In the genomic region with DNA sequence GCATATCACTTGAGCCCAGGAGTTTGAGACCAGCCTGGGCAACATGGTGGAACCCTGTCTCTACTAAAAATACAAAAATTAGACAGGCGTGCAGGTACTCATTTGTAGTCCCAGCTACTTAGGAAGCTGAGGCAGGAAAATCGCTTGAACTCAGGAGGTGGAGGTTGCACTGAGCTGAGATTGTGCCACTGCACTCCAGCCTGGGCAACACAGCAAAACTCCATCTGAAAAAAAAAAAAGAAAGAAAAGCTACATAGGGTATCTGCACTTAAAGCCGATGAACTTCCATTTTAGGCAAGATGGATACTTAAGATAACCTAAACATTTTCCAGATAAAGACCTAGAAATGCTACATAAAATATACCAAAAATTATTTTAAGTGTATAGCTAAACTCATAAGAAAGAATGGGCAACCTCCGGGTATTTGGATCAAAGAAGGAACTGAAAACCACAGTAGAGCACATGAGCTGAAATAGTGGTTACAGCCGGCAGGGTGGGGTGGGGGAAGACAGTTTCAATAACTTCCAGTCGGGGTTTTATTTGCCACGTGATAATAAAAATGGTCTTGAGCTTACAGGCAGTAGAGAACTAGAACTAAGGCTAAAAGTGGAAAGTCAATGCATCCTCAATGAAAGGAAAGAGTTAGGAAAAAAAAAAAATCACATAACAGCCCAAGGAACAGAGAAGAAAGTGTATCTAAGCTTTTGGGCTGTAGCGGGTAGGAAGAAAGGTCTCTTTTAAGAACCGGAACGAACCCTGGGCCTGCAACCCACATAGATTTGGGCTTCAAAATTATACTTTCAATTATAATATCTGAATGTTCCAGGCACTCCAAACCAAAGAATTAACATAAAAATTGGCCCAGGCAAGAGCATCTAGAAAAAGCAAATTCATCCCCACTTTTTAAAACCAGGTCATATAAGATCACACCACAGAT, we compare ENCODE assay signal across 9 cellular contexts. TPM values are rescaled to one million over a fixed set of nuclear protein-coding genes. Genes with fewer than 3 reads are reported as not detected.
DNase-seq lines count a peak whose midpoint lies in the region; ATAC-seq and TF ChIP-seq lines count a peak whose summit lies in the region.
"Had no signal": no experiment of that assay in that cellular context is flagged by ENCODE, and none has a peak within 500 bp of the region (broad histone marks: within the 10 kb centered on the region; RNA-seq: fewer than 3 reads in every experiment).

No MANE protein-coding gene starts in this region.

- H3K4me3 Mint-ChIP-seq in Caco-2 (ENCODE audit: unreplicated experiment) (no peak overlapping the region), progenitor cell of endocrine pancreas (ENCODE audit: low read depth) (no peak overlapping the region)

- TF ChIP-seq CTCF in spleen (IDR thresholded peaks at IDR 0.05 in 8 of 11, conservative IDR thresholded peaks at IDR 0.05 in 3 of 11) (peak in 3 of 11 experiments; percentile 11 to 30 (median 21)), Caco-2 (IDR thresholded peaks at IDR 0.05; ENCODE audit: insufficient read depth in 1 of 2, low read depth in 1 of 2, low read length in 1 of 2, severe bottlenecking in 1 of 2, unreplicated experiment in 1 of 2) (no peak), progenitor cell of endocrine pancreas (IDR thresholded peaks at IDR 0.05; ENCODE audit: unreplicated experiment) (no peak)

- no peak for TF ChIP-seq POLR2A in spleen (IDR thresholded peaks at IDR 0.05)

- H3K4me3 ChIP-seq in spleen (no peak overlapping the region), Caco-2 (ENCODE audit: low read depth, low read length) (no peak overlapping the region)
- H3K4me3 ChIP-seq: upper lobe of left lung had no signal

- peaks cover 0 to 30% (median 4%) of the 10 kb centered on the region in 6 donors for H3K36me3 ChIP-seq in spleen
- H3K36me3 ChIP-seq in Caco-2 (ENCODE audit: control insufficient read depth, insufficient read depth, low read length), result no peaks in the 10 kb centered on the region; the same call in 1 of the 2 replicates
- H3K36me3 ChIP-seq: upper lobe of left lung had no signal

- no peaks in the 10 kb centered on the region for H3K27me3 Mint-ChIP-seq in Caco-2 (ENCODE audit: insufficient read depth, unreplicated experiment)
- no peaks in the 10 kb centered on the region for H3K27me3 Mint-ChIP-seq in progenitor cell of endocrine pancreas

- H3K27me3 ChIP-seq in spleen (replicated peaks in 1 of 7) (peaks cover 0 to 61% (median 0%) of the 10 kb centered on the region in 7 donors), Caco-2 (replicated peaks; ENCODE audit: control insufficient read depth, insufficient read depth, low read length) (no peaks in the 10 kb centered on the region)
- H3K27me3 ChIP-seq: upper lobe of left lung had no signal

- WGBS in spleen, 5 donors, result 36 to 49% (median 43%) methylated on average over 10 of the region's 10 CpGs

- intact Hi-C loops in spleen (cut with DNase I; ENCODE audit: low total_unique reads), result loop anchor here (5.0 kb wide), 1 partner anchor 148 kb away; no protein-coding TSS in a partner anchor
- intact Hi-C loops in Caco-2 (cut with micrococcal nuclease; ENCODE audit: unreplicated experiment), result no loop called here

- no TSS peak for BruUV-seq in Caco-2 (replicated peaks; lab: Mats Ljungman, UMichigan)

- H3K9me3 Mint-ChIP-seq in Caco-2 (ENCODE audit: unreplicated experiment), result no peaks in the 10 kb centered on the region
- no peaks in the 10 kb centered on the region for H3K9me3 Mint-ChIP-seq in progenitor cell of endocrine pancreas (ENCODE audit: low read depth)

- no peak overlapping the region for H3K27ac Mint-ChIP-seq in Caco-2 (ENCODE audit: unreplicated experiment)
- no peak overlapping the region for H3K27ac Mint-ChIP-seq in progenitor cell of endocrine pancreas

- H3K4me1 ChIP-seq in spleen, result peaks cover 30 to 61% (median 48%) of the 10 kb centered on the region in 6 donors
- peaks cover 27% of the 10 kb centered on the region for H3K4me1 ChIP-seq in Caco-2

- H3K27ac ChIP-seq in spleen, result peak overlapping the region in 5 of 8 donors; percentile 5 to 40 (median 27)

- ATAC-seq in GM18519 (IDR thresholded peaks at IDR 0.05; ENCODE audit: low FRiP score, unreplicated experiment) (peak; percentile 52), HG02642 (IDR thresholded peaks at IDR 0.05; ENCODE audit: poor library complexity, unreplicated experiment) (peak; percentile 84)

- DNase-seq in NOMO-1 treated with DMSO at 0.1 percent for 48 hours (lab: John Stamatoyannopoulos, UW; ENCODE audit: unreplicated experiment) (peak; percentile 92), spleen (no peak), glomerular visceral epithelial cell (ENCODE audit: extremely low spot score) (no peak), Caco-2 (no peak), progenitor cell of endocrine pancreas (ENCODE audit: low spot score, unreplicated experiment) (no peak)
- DNase-seq in activated naive CD4-positive, alpha-beta T cell treated with anti-CD3 and anti-CD28 coated beads, Interleukin-2, amount 50 U/mL, for 16 hours, result peak; percentile 23

- H3K36me3 Mint-ChIP-seq in Caco-2 (ENCODE audit: insufficient read depth, unreplicated experiment) (peaks cover 28% of the 10 kb centered on the region), progenitor cell of endocrine pancreas (ENCODE audit: insufficient read depth) (peaks cover 5% of the 10 kb centered on the region)

- CTCF ChIA-PET in Caco-2 (lab: Charles Lee), result interaction anchor here (1.6 kb wide), 1 partner anchor 181 kb away, joined by 4 read pairs; no protein-coding TSS in a partner anchor

- POLR2A ChIA-PET in Caco-2 (lab: Charles Lee), result no interaction called here

- peaks cover 25% of the 10 kb centered on the region for H3K4me1 Mint-ChIP-seq in Caco-2 (ENCODE audit: low read depth, unreplicated experiment)
- peaks cover 27% of the 10 kb centered on the region for H3K4me1 Mint-ChIP-seq in progenitor cell of endocrine pancreas (ENCODE audit: low read depth)

- no peaks in the 10 kb centered on the region for H3K9me3 ChIP-seq in spleen
- no peaks in the 10 kb centered on the region for H3K9me3 ChIP-seq in Caco-2
- H3K9me3 ChIP-seq: upper lobe of left lung had no signal

RNA-seq across cellular contexts. Expression of a gene that starts 53.1 kb away (rescaled TPM):
- total RNA-seq in spleen (100 to 1,000 TPM in 6 of 7 donors, 10 to 100 TPM in 1; 56.1 to 153 (median 108) TPM), Caco-2 (2022) (71.6 and 77.6 TPM in 2 replicates), progenitor cell of endocrine pancreas (91.5 and 94.6 TPM in 2 replicates)
- 100 to 1,000 TPM; 101 to 222 (median 108) TPM for polyA plus RNA-seq in spleen

Comparison
In these comparisons a context has a peak if more than half of its experiments do, and no peak if none do; other contexts are left out.
1. DNase-seq: peak in NOMO-1 treated with DMSO at 0.1 percent for 48 hours (single experiment) and activated naive CD4-positive, alpha-beta T cell treated with anti-CD3 and anti-CD28 coated beads, Interleukin-2, amount 50 U/mL, for 16 hours (single experiment); none in spleen (single experiment), glomerular visceral epithelial cell (single experiment), Caco-2 (0 of 2) and progenitor cell of endocrine pancreas (single experiment).